In genomic region chr17:47735139-47735464, GRCh38 we compare ENCODE assay signal across 1 cellular context.
TF ChIP-seq lines count a peak whose summit lies in the region.

No MANE protein-coding gene starts in this region.

TF ChIP-seq in H1, 55 proteins besides CTCF, POLR2A, EP300 and RAD21:
- TF ChIP-seq RBBP5 (IDR thresholded peaks at IDR 0.05; ENCODE audit: borderline replicate concordance, low read depth, low read length) (no peak), GTF2F1 (IDR thresholded peaks at IDR 0.05; ENCODE audit: borderline replicate concordance, low read depth, low read length) (no peak), ZNF274 (IDR thresholded peaks at IDR 0.05; ENCODE audit: borderline replicate concordance, extremely low read depth, low read length) (no peak)
